In the genomic region with DNA sequence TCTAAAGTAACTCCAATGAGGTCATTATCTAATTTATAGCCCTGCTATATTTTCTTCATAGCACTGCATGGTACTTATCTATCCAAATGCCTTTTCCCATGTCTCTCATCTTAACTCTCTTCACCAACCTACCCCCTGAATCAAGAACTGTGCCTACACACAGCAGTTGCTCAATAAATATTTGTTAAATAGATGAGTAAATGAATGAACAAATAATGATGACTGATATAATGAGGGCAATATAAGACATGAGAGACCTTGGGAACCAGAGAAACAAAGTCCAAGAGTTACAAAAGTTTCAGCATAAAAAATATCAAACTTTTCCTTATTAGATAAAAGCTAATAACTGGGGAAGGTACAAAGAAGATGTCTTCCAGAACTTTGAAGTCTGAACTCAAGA, we compare ENCODE assay signal across 26 cellular contexts. TPM values are rescaled to one million over a fixed set of nuclear protein-coding genes. Genes with fewer than 3 reads are reported as not detected.
DNase-seq lines count a peak whose midpoint lies in the region; ATAC-seq and TF ChIP-seq lines count a peak whose summit lies in the region.
"Had no signal": no experiment of that assay in that cellular context is flagged by ENCODE, and none has a peak within 500 bp of the region (broad histone marks: within the 10 kb centered on the region; RNA-seq: fewer than 3 reads in every experiment).

No MANE protein-coding gene starts in this region.

- H3K27ac Mint-ChIP-seq in activated B cell treated with CpG ODN at 0.5 μM for 24 hours (peak overlapping the region; percentile 31), memory B cell (peak overlapping the region; percentile 17)

- no peak overlapping the region for H3K4me3 Mint-ChIP-seq in activated B cell treated with CpG ODN at 0.5 μM for 24 hours
- no peak overlapping the region for H3K4me3 Mint-ChIP-seq in memory B cell

- peak overlapping the region; percentile 1 to 8 for H3K27ac ChIP-seq in tibial artery
- H3K27ac ChIP-seq: A549, SJSA1 had no signal

- TF ChIP-seq CTCF in activated B cell treated with CpG ODN at 0.5 μM for 24 hours (IDR thresholded peaks at IDR 0.05) (no peak), tibial artery (IDR thresholded peaks at IDR 0.05) (no peak), lower leg skin (IDR thresholded peaks at IDR 0.05) (no peak)

- no peaks in the 10 kb centered on the region for H3K36me3 ChIP-seq in tibial artery

- H3K4me1 ChIP-seq in tibial artery, result peaks cover 0 to 54% (median 4%) of the 10 kb centered on the region in 4 donors
- H3K4me1 ChIP-seq: SJSA1 had no signal

- no peaks in the 10 kb centered on the region for H3K27me3 ChIP-seq in tibial artery
- H3K27me3 ChIP-seq: SJSA1 had no signal

- H3K4me1 Mint-ChIP-seq in activated B cell treated with CpG ODN at 0.5 μM for 24 hours (peaks cover 43% of the 10 kb centered on the region), memory B cell (peaks cover 17% of the 10 kb centered on the region)

- H3K27me3 Mint-ChIP-seq in activated B cell treated with CpG ODN at 0.5 μM for 24 hours, result no peaks in the 10 kb centered on the region
- H3K27me3 Mint-ChIP-seq in memory B cell, result no peaks in the 10 kb centered on the region

- H3K36me3 Mint-ChIP-seq in activated B cell treated with CpG ODN at 0.5 μM for 24 hours (ENCODE audit: low read depth) (peaks cover 25% of the 10 kb centered on the region), memory B cell (peaks cover 7% of the 10 kb centered on the region)

- DNase-seq in left ventricle myocardium superior (no peak), Right ventricle myocardium superior (no peak), activated B cell treated with CpG ODN at 0.5 μM for 24 hours (no peak), memory B cell (ENCODE audit: low spot score in 2 of 2) (no peak), tibial artery (no peak), NCI-H446 treated with DMSO at 0.1 percent for 48 hours (lab: John Stamatoyannopoulos, UW) (no peak), lower leg skin (ENCODE audit: low spot score in 2 of 2) (no peak)
- DNase-seq: AML-193; C1 segment of cervical spinal cord; DMS53; GM23248; H7; IMR-90; KG1; MM.1S; NCI-H2029; NCI-H446; NCI-H526; NCI-H82; NK-92 treated with Interleukin-12 subunit alpha and Interleukin-12 subunit beta, amount 100 ng/mL, for 24 hours; PC-3 had no signal

- no peaks in the 10 kb centered on the region for H3K9me3 ChIP-seq in tibial artery
- H3K9me3 ChIP-seq: A549, SJSA1 had no signal

- H3K4me3 ChIP-seq in tibial artery, result no peak overlapping the region
- H3K4me3 ChIP-seq in lower leg skin (ENCODE audit: low read depth, poor library complexity, severe bottlenecking), result no peak overlapping the region
- H3K4me3 ChIP-seq: A549, GM12878, SJSA1 had no signal

- H3K9me3 Mint-ChIP-seq in activated B cell treated with CpG ODN at 0.5 μM for 24 hours (no peaks in the 10 kb centered on the region), memory B cell (no peaks in the 10 kb centered on the region)

- intact Hi-C loops in left ventricle myocardium superior (cut with micrococcal nuclease), result loop anchor here (1.0 kb wide), 1 partner anchor 143 kb away; no protein-coding TSS in a partner anchor
- intact Hi-C loops in Right ventricle myocardium superior (cut with DNase I), result no loop called here
- intact Hi-C loops in activated B cell treated with CpG ODN at 0.5 μM for 24 hours (cut with micrococcal nuclease), result no loop called here
- intact Hi-C loops in tibial artery (cut with DNase I; ENCODE audit: low total_unique reads), result no loop called here
- intact Hi-C loops in lower leg skin (cut with DNase I; ENCODE audit: low total_unique reads), result no loop called here

- POLR2A ChIA-PET in activated B cell treated with CpG ODN at 0.5 μM for 24 hours (lab: Charles Lee), result interaction anchor here (0.9 kb wide), 1 partner anchor 17 kb away, joined by 3 read pairs; no protein-coding TSS in a partner anchor

- ATAC-seq in left ventricle myocardium superior (peak; percentile 18), Right ventricle myocardium superior (ENCODE audit: poor library complexity) (no peak), activated B cell treated with CpG ODN at 0.5 μM for 24 hours (ENCODE audit: low read depth) (no peak), memory B cell (ENCODE audit: low read depth) (no peak), HG03432 (IDR thresholded peaks at IDR 0.05; ENCODE audit: unreplicated experiment) (no peak)
- ATAC-seq: A549, GM12878, PC-3, Right ventricle myocardium inferior had no signal

- CTCF ChIA-PET in activated B cell treated with CpG ODN at 0.5 μM for 24 hours (lab: Charles Lee), result no interaction called here

- TF ChIP-seq POLR2A in lower leg skin (IDR thresholded peaks at IDR 0.05), result no peak

RNA-seq across cellular contexts. Expression of a gene that starts 19.6 kb away (rescaled TPM):
- total RNA-seq in left ventricle myocardium superior, result 232 TPM
- total RNA-seq in Right ventricle myocardium superior, result 194 TPM
- 62.7 and 72.9 TPM in 2 replicates for total RNA-seq in activated B cell treated with CpG ODN at 0.5 μM for 24 hours
- 10 to 100 TPM; 25.2 to 40.7 (median 32.7) TPM for total RNA-seq in lower leg skin
